In the genomic region with DNA sequence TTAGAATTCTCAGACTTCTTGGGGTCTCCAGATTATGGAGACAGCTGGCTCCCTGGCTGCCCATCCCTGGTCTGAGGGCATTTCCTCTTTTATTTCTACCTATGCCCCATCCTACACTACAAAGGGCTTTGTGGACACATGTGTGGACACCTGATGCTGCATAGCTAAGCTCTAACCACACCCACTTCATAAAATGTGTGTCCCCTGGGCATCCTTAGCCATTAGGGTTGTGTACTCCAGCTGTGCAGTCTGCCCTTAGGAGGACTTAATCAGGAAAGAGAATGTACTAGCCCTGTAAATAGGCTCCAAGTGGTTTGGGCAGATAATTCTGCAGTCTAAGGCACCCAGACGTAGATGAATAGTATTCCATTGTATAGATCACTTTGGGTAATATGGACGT, we compare ENCODE assay signal across 21 cellular contexts. TPM values are rescaled to one million over a fixed set of nuclear protein-coding genes. Genes with fewer than 3 reads are reported as not detected.
DNase-seq lines count a peak whose midpoint lies in the region; ATAC-seq and TF ChIP-seq lines count a peak whose summit lies in the region.
"Had no signal": no experiment of that assay in that cellular context is flagged by ENCODE, and none has a peak within 500 bp of the region (broad histone marks: within the 10 kb centered on the region; RNA-seq: fewer than 3 reads in every experiment).

No MANE protein-coding gene starts in this region.

- TF ChIP-seq CTCF in OCI-LY7 (conservative IDR thresholded peaks at IDR 0.05; ENCODE audit: low read length) (no peak), mesothelial cell of epicardium (IDR thresholded peaks at IDR 0.05; ENCODE audit: unreplicated experiment) (no peak), coronary artery (IDR thresholded peaks at IDR 0.05) (no peak)

- no peak overlapping the region for H3K4me3 Mint-ChIP-seq in mesothelial cell of epicardium
- H3K4me3 Mint-ChIP-seq: IgD-negative memory B cell; T-helper 1 cell treated with Interleukin-12 subunit alpha and Interleukin-12 subunit beta and Interleukin-4 antibody, amounts not matched to agents 30 μg/mL and 1 μg/mL, for 36 hours had no signal

- intact Hi-C loops in OCI-LY7 (cut with micrococcal nuclease; ENCODE audit: unreplicated experiment) = no loop called here

- no peaks in the 10 kb centered on the region for H3K36me3 ChIP-seq in OCI-LY7 (ENCODE audit: insufficient read depth, low read length)

- no TSS peak for BruUV-seq in OCI-LY7 (replicated peaks; lab: Mats Ljungman, UMichigan)

- no peaks in the 10 kb centered on the region for H4K20me1 ChIP-seq in OCI-LY7 (ENCODE audit: insufficient read depth, low read length)

- H3K9me2 ChIP-seq in OCI-LY7 (ENCODE audit: insufficient read depth, low read length) = no peaks in the 10 kb centered on the region

- no peak overlapping the region for H2AFZ ChIP-seq in OCI-LY7 (ENCODE audit: low read length)

- no peak overlapping the region for H3K4me2 ChIP-seq in OCI-LY7 (ENCODE audit: low read length)
- H3K4me2 ChIP-seq: A549 had no signal

- H3K9me3 ChIP-seq in OCI-LY7 (ENCODE audit: low read length) = no peaks in the 10 kb centered on the region
- H3K9me3 ChIP-seq: A549 had no signal

- H3K4me3 ChIP-seq in OCI-LY7 (ENCODE audit: low read depth, low read length, poor library complexity, severe bottlenecking) (no peak overlapping the region), coronary artery (no peak overlapping the region)
- H3K4me3 ChIP-seq: A549 had no signal

- CTCF ChIA-PET in OCI-LY7 (lab: Charles Lee; ENCODE audit: unreplicated experiment) = interaction anchor here (1.0 to 1.4 kb wide), 3 partner anchors 10 to 19 kb away, joined by 4 read pairs; no protein-coding TSS in a partner anchor

- no peaks in the 10 kb centered on the region for H3K79me2 ChIP-seq in OCI-LY7 (ENCODE audit: insufficient read depth, low read depth, low read length)

- no peak overlapping the region for H3K27ac Mint-ChIP-seq in mesothelial cell of epicardium
- H3K27ac Mint-ChIP-seq: T-helper 1 cell treated with Interleukin-12 subunit alpha and Interleukin-12 subunit beta and Interleukin-4 antibody, amounts not matched to agents 30 μg/mL and 1 μg/mL, for 36 hours had no signal

- H3K27ac ChIP-seq in OCI-LY7 (ENCODE audit: low read depth, low read length, poor library complexity, severe bottlenecking) = no peak overlapping the region
- H3K27ac ChIP-seq in coronary artery = no peak overlapping the region
- H3K27ac ChIP-seq: A549, HL-60 had no signal

- no peaks in the 10 kb centered on the region for H3K9me3 Mint-ChIP-seq in mesothelial cell of epicardium
- H3K9me3 Mint-ChIP-seq: IgD-negative memory B cell; T-helper 1 cell treated with Interleukin-12 subunit alpha and Interleukin-12 subunit beta and Interleukin-4 antibody, amounts not matched to agents 30 μg/mL and 1 μg/mL, for 36 hours had no signal

- POLR2A ChIA-PET in OCI-LY7 (lab: Charles Lee) = interaction anchor here (0.5 to 3.6 kb wide), 10 partner anchors 8 to 238 kb away, joined by 3 to 18 read pairs (median 4); no protein-coding TSS in a partner anchor

- ATAC-seq in HG02981 (IDR thresholded peaks at IDR 0.05; ENCODE audit: unreplicated experiment) = no peak
- ATAC-seq: A549 had no signal

- DNase-seq in NCI-H526 (lab: John Stamatoyannopoulos, UW) (peak; percentile 3 to 16), NCI-H526 treated with DMSO at 0.1 percent for 48 hours (lab: John Stamatoyannopoulos, UW) (no peak), NCI-H187 treated with DMSO at 0.1 percent for 48 hours (lab: John Stamatoyannopoulos, UW) (peak; percentile 33), OCI-LY7 (ENCODE audit: low spot score) (peak; percentile 47), mesothelial cell of epicardium (ENCODE audit: low spot score in 2 of 2, unreplicated experiment in 2 of 2) (no peak), coronary artery (ENCODE audit: low spot score) (no peak)
- DNase-seq: C1 segment of cervical spinal cord; EL; HCEC 1CT; NCI-H1436 treated with DMSO at 0.1 percent for 48 hours; NCI-H2107; NCI-H345; NK-92 treated with Interleukin-12 subunit alpha and Interleukin-12 subunit beta, amount 100 ng/mL, for 24 hours; OCI-M1; RPMI8226; SIG-M5 had no signal

- peaks cover 77% of the 10 kb centered on the region for H3K4me1 ChIP-seq in OCI-LY7 (ENCODE audit: insufficient read depth, low read length, poor library complexity, severe bottlenecking)
- H3K4me1 ChIP-seq: A549 had no signal

- H3K36me3 Mint-ChIP-seq in mesothelial cell of epicardium = no peaks in the 10 kb centered on the region

- H3K27me3 Mint-ChIP-seq in mesothelial cell of epicardium (ENCODE audit: low read depth) = no peaks in the 10 kb centered on the region

- peaks cover 2% of the 10 kb centered on the region for H3K4me1 Mint-ChIP-seq in mesothelial cell of epicardium

RNA-seq across cellular contexts. Expression of a gene that starts 47.0 kb away (rescaled TPM):
- total RNA-seq in OCI-LY7 (2014; rRNA removed; shearing (Covaris generic)) = 12.1 and 12.8 TPM in 2 replicates
- 14.4 and 17.9 TPM in 2 replicates for total RNA-seq in OCI-LY7 (2022)
- 7.3 to 8.0 TPM (median 7.9 TPM) in 3 replicates for total RNA-seq in mesothelial cell of epicardium

Comparison
In these comparisons a context has a peak if more than half of its experiments do, and no peak if none do; other contexts are left out.
1. DNase-seq: peak in NCI-H526 (2 of 2), NCI-H187 treated with DMSO at 0.1 percent for 48 hours (single experiment) and OCI-LY7 (single experiment); none in NCI-H526 treated with DMSO at 0.1 percent for 48 hours (single experiment), mesothelial cell of epicardium (0 of 2) and coronary artery (single experiment).